In the genomic region with DNA sequence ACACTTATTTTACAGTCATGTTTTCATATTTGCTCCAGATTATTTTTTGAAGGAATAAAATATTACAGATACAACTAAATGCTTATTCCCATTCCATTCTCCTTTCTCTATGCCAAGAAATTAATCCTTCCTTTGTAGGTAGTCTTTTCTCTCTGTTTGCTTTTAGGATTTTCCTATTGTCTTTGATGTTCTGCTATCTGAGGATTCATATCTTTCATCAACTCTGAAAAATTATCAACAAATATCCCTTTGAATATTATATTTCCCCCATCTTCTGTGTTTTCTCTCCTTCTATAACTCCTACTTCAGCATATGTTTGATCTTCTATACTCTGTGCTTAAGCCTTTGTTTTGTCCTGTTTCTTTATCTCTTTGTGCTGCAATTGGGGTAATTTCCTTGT, we compare ENCODE assay signal across 24 cellular contexts.
"Had no signal": no experiment of that assay in that cellular context is flagged by ENCODE, and none has a peak within 500 bp of the region (broad histone marks: within the 10 kb centered on the region; RNA-seq: fewer than 3 reads in every experiment).

No MANE protein-coding gene starts in this region.

- DNase-seq: cortex of kidney; effector memory CD8-positive, alpha-beta T cell; foreskin fibroblast; gastrocnemius medialis; head of caudate nucleus; natural killer cell; stimulated activated CD4-positive, alpha-beta T cell treated with anti-CD3 and anti-CD28 coated beads, Interleukin-12 subunit alpha, Interleukin-12 subunit beta, amount 100 ng/mL, for 4 hours; stimulated activated CD4-positive, alpha-beta T cell treated with anti-CD3 and anti-CD28 coated beads, Interleukin-1b, Interleukin-23, amount 100 ng/mL, for 48 hours; stimulated activated CD4-positive, alpha-beta T cell treated with anti-CD3 and anti-CD28 coated beads, Interleukin-4, amount 100 ng/mL, for 1 hour; stimulated activated CD8-positive, alpha-beta memory T cell treated with anti-CD3 and anti-CD28 coated beads, Interleukin-4, amount 100 ng/mL, for 48 hours; stimulated activated naive CD4-positive, alpha-beta T cell; stimulated activated naive CD8-positive, alpha-beta T cell treated with anti-CD3 and anti-CD28 coated beads, Interleukin-15, amount 100 ng/mL, for 72 hours; transverse colon; upper lobe of right lung; uterus had no signal

- H3K4me3 ChIP-seq: gastrocnemius medialis, lung, prostate gland, right atrium auricular region, smooth muscle cell, suprapubic skin, transverse colon, upper lobe of right lung, uterus had no signal

- H3K9ac ChIP-seq: parathyroid adenoma had no signal

- H3K9me3 ChIP-seq: prostate gland, suprapubic skin, upper lobe of right lung had no signal

- H3K4me1 ChIP-seq: gastrocnemius medialis, parathyroid adenoma, prostate gland, right atrium auricular region, suprapubic skin, transverse colon, upper lobe of right lung, uterus had no signal

- H3K4me1 Mint-ChIP-seq: memory B cell, natural killer cell had no signal

- ATAC-seq: effector memory CD8-positive, alpha-beta T cell; esophagus mucosa; gastrocnemius medialis; natural killer cell; sciatic nerve; stimulated activated naive CD8-positive, alpha-beta T cell treated with anti-CD3 and anti-CD28 coated beads, Interleukin-15, amount 100 ng/mL, for 72 hours; upper lobe of right lung had no signal

- H2AFZ ChIP-seq: parathyroid adenoma had no signal

- H3K27me3 Mint-ChIP-seq: stimulated activated naive CD8-positive, alpha-beta T cell treated with anti-CD3 and anti-CD28 coated beads, Interleukin-15, amount 100 ng/mL, for 72 hours had no signal

- H3K27me3 ChIP-seq: right atrium auricular region, suprapubic skin, transverse colon, upper lobe of right lung, uterus had no signal

- H3K36me3 Mint-ChIP-seq: memory B cell, natural killer cell had no signal

- H3K9me3 Mint-ChIP-seq: effector memory CD8-positive, alpha-beta T cell had no signal

- H3K27ac ChIP-seq: gastrocnemius medialis, parathyroid adenoma, prostate gland, right atrium auricular region, suprapubic skin, transverse colon, upper lobe of right lung, uterus had no signal

- H3K4me3 Mint-ChIP-seq: effector memory CD8-positive, alpha-beta T cell; memory B cell; natural killer cell; stimulated activated naive CD8-positive, alpha-beta T cell treated with anti-CD3 and anti-CD28 coated beads, Interleukin-15, amount 100 ng/mL, for 72 hours had no signal

- H3K79me2 ChIP-seq: parathyroid adenoma had no signal

- H3K27ac Mint-ChIP-seq: effector memory CD8-positive, alpha-beta T cell; memory B cell; natural killer cell had no signal

- H3K36me3 ChIP-seq: gastrocnemius medialis, prostate gland, right atrium auricular region, suprapubic skin, transverse colon, upper lobe of right lung, uterus had no signal
